In genomic region chr9:83185517-83186192, GRCh38 we compare ENCODE assay signal across 16 cellular contexts.
DNase-seq lines count a peak whose midpoint lies in the region; ATAC-seq, FAIRE-seq and TF ChIP-seq lines count a peak whose summit lies in the region.
"Had no signal": no experiment of that assay in that cellular context is flagged by ENCODE, and none has a peak within 500 bp of the region (broad histone marks: within the 10 kb centered on the region; RNA-seq: fewer than 3 reads in every experiment).

No MANE protein-coding gene starts in this region.

- H3K9me2 ChIP-seq in hepatocyte (replicated peaks; ENCODE audit: insufficient read depth) = no peaks in the 10 kb centered on the region

- H3K4me2 ChIP-seq in H1 (ENCODE audit: insufficient read depth in 1 of 2, low read depth in 2 of 2, low read length in 2 of 2) (peak overlapping the region; percentile 36 to 51; a peak in 3 of 4 replicates), hepatocyte (peak overlapping the region; percentile 63)

- H2BK120ac ChIP-seq in H1 (replicated peaks; ENCODE audit: low read depth, low read length) = no peak overlapping the region

- intact Hi-C loops in Right ventricle myocardium superior (cut with DNase I) = no loop called here
- intact Hi-C loops in cardiac septum (cut with DNase I) = no loop called here

- H3K4me3 ChIP-seq in H1 (ENCODE audit: extremely low read depth in 1 of 4, insufficient read depth in 2 of 4, low read depth in 3 of 4, low read length in 4 of 4) (peak overlapping the region in 1 of 4 experiments; percentile 31; a peak in 1 of 8 replicates), hepatocyte (no peak overlapping the region)

- no peak overlapping the region for H4K91ac ChIP-seq in H1 (replicated peaks; ENCODE audit: insufficient read length, low read length)

- peaks cover 3% of the 10 kb centered on the region for H3K27me3 Mint-ChIP-seq in activated naive CD8-positive, alpha-beta T cell treated with anti-CD3 and anti-CD28 coated beads, Interleukin-2, amount 50 U/mL, for 24 hours

- H3K4me1 ChIP-seq in H1 (replicated peaks in 1 of 4; ENCODE audit: control insufficient read depth in 3 of 4, insufficient read depth in 4 of 4, low read length in 3 of 4) (peaks cover 1 to 12% (median 5%) of the 10 kb centered on the region in 4 experiments; a peak in 5 of 7 replicates), hepatocyte (ENCODE audit: insufficient read depth) (no peaks in the 10 kb centered on the region)

- H2BK12ac ChIP-seq in H1 (ENCODE audit: low read depth, low read length) = no peak overlapping the region

- H3K27ac ChIP-seq in H1 (ENCODE audit: low read depth, low read length) = no peak overlapping the region
- no peak overlapping the region for H3K27ac ChIP-seq in hepatocyte

- no peak for TF ChIP-seq EP300 in H1 (IDR thresholded peaks at IDR 0.05; ENCODE audit: borderline replicate concordance in 1 of 2, low read depth in 2 of 2, low read length in 2 of 2)

- TF ChIP-seq RAD21 in H1 (IDR thresholded peaks at IDR 0.05 in 1 of 2, conservative IDR thresholded peaks at IDR 0.05 in 1 of 2; ENCODE audit: low read depth in 2 of 2, low read length in 2 of 2) = no peak

- DNase-seq in Right ventricle myocardium superior (no peak), cardiac septum (ENCODE audit: low spot score) (no peak), H1 (ENCODE audit: low read depth in 1 of 2, low spot score in 2 of 2) (no peak), hepatocyte (ENCODE audit: low spot score) (no peak), middle frontal gyrus (ENCODE audit: extremely low spot score, low spot score) (no peak)
- no peak for DNase-seq in activated naive CD8-positive, alpha-beta T cell treated with anti-CD3 and anti-CD28 coated beads, Interleukin-2, amount 50 U/mL, for 24 hours
- no peak for DNase-seq in activated naive CD4-positive, alpha-beta T cell treated with anti-CD3 and anti-CD28 coated beads, Interleukin-2, amount 50 U/mL, for 72 hours (ENCODE audit: low spot score in 2 of 2)
- DNase-seq: C1 segment of cervical spinal cord, DMS 273 treated with DMSO at 0.1 percent for 48 hours, MM.1S, NCI-H1105, NCI-H187, NCI-H446, NCI-H748 treated with DMSO at 0.1 percent for 48 hours had no signal

- H4K5ac ChIP-seq in H1 (ENCODE audit: insufficient read length, low read depth, low read length) = no peak overlapping the region

- no peak overlapping the region for H2BK20ac ChIP-seq in H1 (ENCODE audit: low read length)

- FAIRE-seq in H1 (lab: Jason Lieb, UNC) = no peak
- FAIRE-seq: A204.1 had no signal

- H4K20me1 ChIP-seq in H1 (replicated peaks in 1 of 2; ENCODE audit: control insufficient read depth in 1 of 2, insufficient read depth in 2 of 2, low read length in 2 of 2) = no peaks in the 10 kb centered on the region
- H4K20me1 ChIP-seq in hepatocyte (ENCODE audit: insufficient read depth, poor library complexity, severe bottlenecking) = no peaks in the 10 kb centered on the region

- no peaks in the 10 kb centered on the region for H3K79me1 ChIP-seq in H1 (ENCODE audit: low read depth, low read length)

- no peak overlapping the region for H2BK5ac ChIP-seq in H1 (ENCODE audit: low read depth, low read length)

- no peak overlapping the region for H3K23ac ChIP-seq in H1 (ENCODE audit: insufficient read length)

- H3K4me3 Mint-ChIP-seq in activated naive CD8-positive, alpha-beta T cell treated with anti-CD3 and anti-CD28 coated beads, Interleukin-2, amount 50 U/mL, for 24 hours = no peak overlapping the region

- H3K4me1 Mint-ChIP-seq in activated naive CD8-positive, alpha-beta T cell treated with anti-CD3 and anti-CD28 coated beads, Interleukin-2, amount 50 U/mL, for 24 hours = no peaks in the 10 kb centered on the region

- no peak overlapping the region for H4K8ac ChIP-seq in H1 (ENCODE audit: extremely low read depth, insufficient read depth, low read length)

- H3K4ac ChIP-seq in H1 (replicated peaks; ENCODE audit: insufficient read length, low read depth, low read length) = no peak overlapping the region

- H2AK5ac ChIP-seq in H1 (ENCODE audit: low read depth, low read length) = no peak overlapping the region

- no peak overlapping the region for H3K14ac ChIP-seq in H1 (ENCODE audit: insufficient read length)

- TF ChIP-seq POLR2A in H1 (IDR thresholded peaks at IDR 0.05; ENCODE audit: control extremely low read depth in 1 of 2, low read depth in 2 of 2, low read length in 2 of 2) = no peak

- no peak overlapping the region for H2BK15ac ChIP-seq in H1 (ENCODE audit: low read length)

- H3K79me2 ChIP-seq in H1 (ENCODE audit: control insufficient read depth in 1 of 2, insufficient read depth in 2 of 2, low read length in 2 of 2) = no peaks in the 10 kb centered on the region
- H3K79me2 ChIP-seq in hepatocyte = no peaks in the 10 kb centered on the region

- no peak overlapping the region for H3K56ac ChIP-seq in H1 (replicated peaks; ENCODE audit: insufficient read length, low read depth, low read length)

- H3K9ac ChIP-seq in H1 (replicated peaks in 1 of 4; ENCODE audit: extremely low read depth in 1 of 4, low read depth in 3 of 4, low read length in 3 of 4) = no peak overlapping the region

- no peaks in the 10 kb centered on the region for H3K27me3 ChIP-seq in H1 (replicated peaks in 1 of 4; ENCODE audit: control insufficient read depth in 3 of 4, extremely low read depth in 1 of 4, insufficient read depth in 3 of 4, low read length in 3 of 4)
- peaks cover 3% of the 10 kb centered on the region for H3K27me3 ChIP-seq in hepatocyte

- H3K23me2 ChIP-seq in H1 (ENCODE audit: low read depth, low read length) = no peaks in the 10 kb centered on the region

- no peaks in the 10 kb centered on the region for H3K9me3 ChIP-seq in H1 (ENCODE audit: insufficient read depth in 2 of 2, low read depth in 1 of 2, low read length in 1 of 2)
- no peaks in the 10 kb centered on the region for H3K9me3 ChIP-seq in hepatocyte (ENCODE audit: low read depth)

- H2AFZ ChIP-seq in H1 (ENCODE audit: low read length) (peak overlapping the region; percentile 78; the same call in 1 of the 2 replicates), hepatocyte (peak overlapping the region; percentile 6)

- H3K18ac ChIP-seq in H1 (ENCODE audit: extremely low read depth, low read length) = no peak overlapping the region

- POLR2A ChIA-PET in H1 (lab: Charles Lee; ENCODE audit: partially characterized antibody) = no interaction called here

- H3K9me3 Mint-ChIP-seq in activated naive CD8-positive, alpha-beta T cell treated with anti-CD3 and anti-CD28 coated beads, Interleukin-2, amount 50 U/mL, for 24 hours = no peaks in the 10 kb centered on the region
- no peaks in the 10 kb centered on the region for H3K9me3 Mint-ChIP-seq in activated naive CD4-positive, alpha-beta T cell treated with anti-CD3 and anti-CD28 coated beads, Interleukin-2, amount 50 U/mL, for 72 hours

- ATAC-seq in Right ventricle myocardium superior (ENCODE audit: poor library complexity) = peak; percentile 75
- no peak for ATAC-seq in activated naive CD8-positive, alpha-beta T cell treated with anti-CD3 and anti-CD28 coated beads, Interleukin-2, amount 50 U/mL, for 24 hours
- no peak for ATAC-seq in GM18867 (IDR thresholded peaks at IDR 0.05; ENCODE audit: unreplicated experiment)
- no peak for ATAC-seq in activated naive CD4-positive, alpha-beta T cell treated with anti-CD3 and anti-CD28 coated beads, Interleukin-2, amount 50 U/mL, for 72 hours

- no peak for TF ChIP-seq CTCF in H1 (IDR thresholded peaks at IDR 0.05; ENCODE audit: control extremely low read depth in 1 of 3, insufficient read depth in 1 of 3, low read depth in 1 of 3, low read length in 3 of 3)
- no peak for TF ChIP-seq CTCF in hepatocyte (IDR thresholded peaks at IDR 0.05; ENCODE audit: poor library complexity)

- WGBS in H1 (ENCODE audit: extremely low coverage in 1 of 2, insufficient coverage in 1 of 2, insufficient read length in 1 of 2, insufficient replicate concordance in 2 of 2, low coverage in 1 of 2, low lambda C conversion rate in 2 of 2, missing lambda C conversion rate in 1 of 2), 2 experiments = 43% methylated on average over 6 of the region's 8 CpGs; no CpG with 5 or more reads in 1 of the 2 experiments
- 34% methylated on average over 7 of the region's 8 CpGs for WGBS in hepatocyte (ENCODE audit: low lambda C conversion rate, missing lambda C conversion rate)

- CTCF ChIA-PET in H1 (lab: Charles Lee; ENCODE audit: partially characterized antibody) = interaction anchor here (1.5 kb wide), 1 partner anchor 12 kb away, joined by 4 read pairs; no protein-coding TSS in a partner anchor

- H3K36me3 Mint-ChIP-seq in activated naive CD8-positive, alpha-beta T cell treated with anti-CD3 and anti-CD28 coated beads, Interleukin-2, amount 50 U/mL, for 24 hours (ENCODE audit: low read depth) = no peaks in the 10 kb centered on the region
- no peaks in the 10 kb centered on the region for H3K36me3 Mint-ChIP-seq in activated naive CD4-positive, alpha-beta T cell treated with anti-CD3 and anti-CD28 coated beads, Interleukin-2, amount 50 U/mL, for 72 hours

- no peaks in the 10 kb centered on the region for H3K36me3 ChIP-seq in H1 (ENCODE audit: control insufficient read depth in 2 of 4, insufficient read depth in 4 of 4, low read length in 3 of 4)
- H3K36me3 ChIP-seq in hepatocyte (replicated peaks; ENCODE audit: insufficient read depth, low read depth) = no peaks in the 10 kb centered on the region

- H3K27ac Mint-ChIP-seq in activated naive CD8-positive, alpha-beta T cell treated with anti-CD3 and anti-CD28 coated beads, Interleukin-2, amount 50 U/mL, for 24 hours = no peak overlapping the region
- H3K27ac Mint-ChIP-seq in activated naive CD4-positive, alpha-beta T cell treated with anti-CD3 and anti-CD28 coated beads, Interleukin-2, amount 50 U/mL, for 72 hours = no peak overlapping the region

TF ChIP-seq in H1, 55 proteins besides CTCF, POLR2A, EP300 and RAD21:
- TF ChIP-seq TAF1 (IDR thresholded peaks at IDR 0.05; ENCODE audit: low read depth, low read length) = no peak
- TF ChIP-seq SP1 (IDR thresholded peaks at IDR 0.05; ENCODE audit: low read depth, low read length) = no peak
- no peak for TF ChIP-seq NANOG (IDR thresholded peaks at IDR 0.05; ENCODE audit: insufficient read depth, low read depth, low read length, poor library complexity, severe bottlenecking)
- no peak for TF ChIP-seq USF2 (IDR thresholded peaks at IDR 0.05; ENCODE audit: low read length)
- no peak for TF ChIP-seq HDAC2 (IDR thresholded peaks at IDR 0.05; ENCODE audit: borderline replicate concordance in 1 of 2, low read depth in 2 of 2, low read length in 2 of 2)
- TF ChIP-seq ATF3 (IDR thresholded peaks at IDR 0.05; ENCODE audit: insufficient read depth, low read depth, low read length) = no peak
